ENCODE assay signal across 1 cellular context in genomic region chr1:234851450-234852438, GRCh38.
TF ChIP-seq lines count a peak whose summit lies in the region.

No MANE protein-coding gene starts in this region.

TF ChIP-seq in K562, 482 proteins besides CTCF, POLR2A, EP300 and RAD21 (continued from another document and continues in another):
- TF ChIP-seq, protein P1, sequence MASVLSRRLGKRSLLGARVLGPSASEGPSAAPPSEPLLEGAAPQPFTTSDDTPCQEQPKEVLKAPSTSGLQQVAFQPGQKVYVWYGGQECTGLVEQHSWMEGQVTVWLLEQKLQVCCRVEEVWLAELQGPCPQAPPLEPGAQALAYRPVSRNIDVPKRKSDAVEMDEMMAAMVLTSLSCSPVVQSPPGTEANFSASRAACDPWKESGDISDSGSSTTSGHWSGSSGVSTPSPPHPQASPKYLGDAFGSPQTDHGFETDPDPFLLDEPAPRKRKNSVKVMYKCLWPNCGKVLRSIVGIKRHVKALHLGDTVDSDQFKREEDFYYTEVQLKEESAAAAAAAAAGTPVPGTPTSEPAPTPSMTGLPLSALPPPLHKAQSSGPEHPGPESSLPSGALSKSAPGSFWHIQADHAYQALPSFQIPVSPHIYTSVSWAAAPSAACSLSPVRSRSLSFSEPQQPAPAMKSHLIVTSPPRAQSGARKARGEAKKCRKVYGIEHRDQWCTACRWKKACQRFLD (CRISPR knock-in tag; IDR thresholded peaks at IDR 0.05), result no peak
- TF ChIP-seq SMARCE1 (IDR thresholded peaks at IDR 0.05) (peak; percentile 92; the same call in 1 of the 2 replicates), ZNF644 (tag; IDR thresholded peaks at IDR 0.05; ENCODE audit: low read depth) (peak; percentile 83), MAZ (CRISPR knock-in tag; conservative IDR thresholded peaks at IDR 0.05 in 1 of 2, IDR thresholded peaks at IDR 0.05 in 1 of 2) (peak in 1 of 2 experiments; percentile 48; a peak in 2 of 4 replicates), ARHGAP35 (IDR thresholded peaks at IDR 0.05; ENCODE audit: partially characterized antibody) (no peak), MTA3 (IDR thresholded peaks at IDR 0.05; ENCODE audit: borderline replicate concordance) (peak; percentile 80; the same call in 1 of the 2 replicates), ZHX1 (conservative IDR thresholded peaks at IDR 0.05; ENCODE audit: low read length) (0 out of 2 replicates have a peak, but pooled peaks have one; percentile 56), HDAC8 (tag; IDR thresholded peaks at IDR 0.05) (no peak), RBM14 (IDR thresholded peaks at IDR 0.05; ENCODE audit: borderline replicate concordance, insufficient read depth, low read depth, low read length) (no peak), SP2 (IDR thresholded peaks at IDR 0.05; ENCODE audit: extremely low read depth, low read depth, low read length, poor library complexity, severe bottlenecking) (no peak), HMG20A (CRISPR knock-in tag; conservative IDR thresholded peaks at IDR 0.05) (no peak), POLR3G (IDR thresholded peaks at IDR 0.05; ENCODE audit: extremely low read depth, insufficient read length, insufficient replicate concordance) (no peak), ZNF175 (CRISPR knock-in tag; IDR thresholded peaks at IDR 0.05; ENCODE audit: low read depth) (0 out of 2 replicates have a peak, but pooled peaks have one; percentile 56), ZNF12 (CRISPR knock-in tag; IDR thresholded peaks at IDR 0.05) (no peak), TAF7 (tag; IDR thresholded peaks at IDR 0.05) (no peak), FOXM1 (IDR thresholded peaks at IDR 0.05; ENCODE audit: low read depth) (no peak), FOXM1 (CRISPR knock-in tag; IDR thresholded peaks at IDR 0.05; ENCODE audit: low read depth) (no peak), ZNF253 (CRISPR knock-in tag; conservative IDR thresholded peaks at IDR 0.05) (no peak), ZFP30 (CRISPR knock-in tag; IDR thresholded peaks at IDR 0.05; ENCODE audit: borderline replicate concordance) (no peak), SAP30 (IDR thresholded peaks at IDR 0.05; ENCODE audit: borderline replicate concordance, insufficient read depth, low read depth, low read length, poor library complexity, severe bottlenecking) (no peak), POLR3A (IDR thresholded peaks at IDR 0.05; ENCODE audit: borderline replicate concordance, extremely low read depth, insufficient read depth, insufficient read length) (no peak), GTF3C2 (IDR thresholded peaks at IDR 0.05; ENCODE audit: borderline replicate concordance, extremely low read depth, insufficient read length) (no peak), JUN (IDR thresholded peaks at IDR 0.05; ENCODE audit: borderline replicate concordance, low read depth, low read length) (peak; percentile 70), JUN (CRISPR knock-in tag; IDR thresholded peaks at IDR 0.05; ENCODE audit: borderline replicate concordance) (no peak), PKNOX1 (IDR thresholded peaks at IDR 0.05) (peak; percentile 79), SRSF7 (optimal IDR thresholded peaks at IDR 0.05; ENCODE audit: low read depth, low read length) (no peak), HMG20B (CRISPR knock-in tag; IDR thresholded peaks at IDR 0.05) (no peak), THRB (CRISPR knock-in tag; conservative IDR thresholded peaks at IDR 0.05) (no peak), PML (IDR thresholded peaks at IDR 0.05; ENCODE audit: low read length) (no peak), KDM5B (IDR thresholded peaks at IDR 0.05; ENCODE audit: insufficient replicate concordance, low read depth, low read length) (no peak), BRD4 (IDR thresholded peaks at IDR 0.05) (no peak), ZNF140 (CRISPR knock-in tag; IDR thresholded peaks at IDR 0.05) (no peak), MAFK (IDR thresholded peaks at IDR 0.05; ENCODE audit: low read length) (no peak; the same call in 1 of the 2 replicates), L3MBTL2 (IDR thresholded peaks at IDR 0.05) (peak; percentile 81), NR0B1 (IDR thresholded peaks at IDR 0.05; ENCODE audit: partially characterized antibody) (no peak), KAT8 (IDR thresholded peaks at IDR 0.05; ENCODE audit: low read depth) (no peak), ILF3 (IDR thresholded peaks at IDR 0.05; ENCODE audit: borderline replicate concordance) (no peak), NONO (IDR thresholded peaks at IDR 0.05; ENCODE audit: low read depth in 2 of 2, low read length in 1 of 2) (no peak), RB1 (IDR thresholded peaks at IDR 0.05; ENCODE audit: low read depth) (peak; percentile 32; the same call in 1 of the 2 replicates)
- TF ChIP-seq, protein P2, sequence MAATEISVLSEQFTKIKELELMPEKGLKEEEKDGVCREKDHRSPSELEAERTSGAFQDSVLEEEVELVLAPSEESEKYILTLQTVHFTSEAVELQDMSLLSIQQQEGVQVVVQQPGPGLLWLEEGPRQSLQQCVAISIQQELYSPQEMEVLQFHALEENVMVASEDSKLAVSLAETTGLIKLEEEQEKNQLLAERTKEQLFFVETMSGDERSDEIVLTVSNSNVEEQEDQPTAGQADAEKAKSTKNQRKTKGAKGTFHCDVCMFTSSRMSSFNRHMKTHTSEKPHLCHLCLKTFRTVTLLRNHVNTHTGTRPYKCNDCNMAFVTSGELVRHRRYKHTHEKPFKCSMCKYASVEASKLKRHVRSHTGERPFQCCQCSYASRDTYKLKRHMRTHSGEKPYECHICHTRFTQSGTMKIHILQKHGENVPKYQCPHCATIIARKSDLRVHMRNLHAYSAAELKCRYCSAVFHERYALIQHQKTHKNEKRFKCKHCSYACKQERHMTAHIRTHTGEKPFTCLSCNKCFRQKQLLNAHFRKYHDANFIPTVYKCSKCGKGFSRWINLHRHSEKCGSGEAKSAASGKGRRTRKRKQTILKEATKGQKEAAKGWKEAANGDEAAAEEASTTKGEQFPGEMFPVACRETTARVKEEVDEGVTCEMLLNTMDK (IDR thresholded peaks at IDR 0.05; ENCODE audit: borderline replicate concordance, insufficient read depth, low read depth, low read length, poor library complexity, severe bottlenecking), result no peak
- TF ChIP-seq, protein P3, sequence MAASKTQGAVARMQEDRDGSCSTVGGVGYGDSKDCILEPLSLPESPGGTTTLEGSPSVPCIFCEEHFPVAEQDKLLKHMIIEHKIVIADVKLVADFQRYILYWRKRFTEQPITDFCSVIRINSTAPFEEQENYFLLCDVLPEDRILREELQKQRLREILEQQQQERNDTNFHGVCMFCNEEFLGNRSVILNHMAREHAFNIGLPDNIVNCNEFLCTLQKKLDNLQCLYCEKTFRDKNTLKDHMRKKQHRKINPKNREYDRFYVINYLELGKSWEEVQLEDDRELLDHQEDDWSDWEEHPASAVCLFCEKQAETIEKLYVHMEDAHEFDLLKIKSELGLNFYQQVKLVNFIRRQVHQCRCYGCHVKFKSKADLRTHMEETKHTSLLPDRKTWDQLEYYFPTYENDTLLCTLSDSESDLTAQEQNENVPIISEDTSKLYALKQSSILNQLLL (CRISPR knock-in tag; IDR thresholded peaks at IDR 0.05; ENCODE audit: borderline replicate concordance), result no peak
- TF ChIP-seq, protein P4, sequence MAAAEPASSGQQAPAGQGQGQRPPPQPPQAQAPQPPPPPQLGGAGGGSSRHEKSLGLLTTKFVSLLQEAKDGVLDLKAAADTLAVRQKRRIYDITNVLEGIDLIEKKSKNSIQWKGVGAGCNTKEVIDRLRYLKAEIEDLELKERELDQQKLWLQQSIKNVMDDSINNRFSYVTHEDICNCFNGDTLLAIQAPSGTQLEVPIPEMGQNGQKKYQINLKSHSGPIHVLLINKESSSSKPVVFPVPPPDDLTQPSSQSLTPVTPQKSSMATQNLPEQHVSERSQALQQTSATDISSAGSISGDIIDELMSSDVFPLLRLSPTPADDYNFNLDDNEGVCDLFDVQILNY (CRISPR knock-in tag; IDR thresholded peaks at IDR 0.05), result no peak
- TF ChIP-seq, protein P5, sequence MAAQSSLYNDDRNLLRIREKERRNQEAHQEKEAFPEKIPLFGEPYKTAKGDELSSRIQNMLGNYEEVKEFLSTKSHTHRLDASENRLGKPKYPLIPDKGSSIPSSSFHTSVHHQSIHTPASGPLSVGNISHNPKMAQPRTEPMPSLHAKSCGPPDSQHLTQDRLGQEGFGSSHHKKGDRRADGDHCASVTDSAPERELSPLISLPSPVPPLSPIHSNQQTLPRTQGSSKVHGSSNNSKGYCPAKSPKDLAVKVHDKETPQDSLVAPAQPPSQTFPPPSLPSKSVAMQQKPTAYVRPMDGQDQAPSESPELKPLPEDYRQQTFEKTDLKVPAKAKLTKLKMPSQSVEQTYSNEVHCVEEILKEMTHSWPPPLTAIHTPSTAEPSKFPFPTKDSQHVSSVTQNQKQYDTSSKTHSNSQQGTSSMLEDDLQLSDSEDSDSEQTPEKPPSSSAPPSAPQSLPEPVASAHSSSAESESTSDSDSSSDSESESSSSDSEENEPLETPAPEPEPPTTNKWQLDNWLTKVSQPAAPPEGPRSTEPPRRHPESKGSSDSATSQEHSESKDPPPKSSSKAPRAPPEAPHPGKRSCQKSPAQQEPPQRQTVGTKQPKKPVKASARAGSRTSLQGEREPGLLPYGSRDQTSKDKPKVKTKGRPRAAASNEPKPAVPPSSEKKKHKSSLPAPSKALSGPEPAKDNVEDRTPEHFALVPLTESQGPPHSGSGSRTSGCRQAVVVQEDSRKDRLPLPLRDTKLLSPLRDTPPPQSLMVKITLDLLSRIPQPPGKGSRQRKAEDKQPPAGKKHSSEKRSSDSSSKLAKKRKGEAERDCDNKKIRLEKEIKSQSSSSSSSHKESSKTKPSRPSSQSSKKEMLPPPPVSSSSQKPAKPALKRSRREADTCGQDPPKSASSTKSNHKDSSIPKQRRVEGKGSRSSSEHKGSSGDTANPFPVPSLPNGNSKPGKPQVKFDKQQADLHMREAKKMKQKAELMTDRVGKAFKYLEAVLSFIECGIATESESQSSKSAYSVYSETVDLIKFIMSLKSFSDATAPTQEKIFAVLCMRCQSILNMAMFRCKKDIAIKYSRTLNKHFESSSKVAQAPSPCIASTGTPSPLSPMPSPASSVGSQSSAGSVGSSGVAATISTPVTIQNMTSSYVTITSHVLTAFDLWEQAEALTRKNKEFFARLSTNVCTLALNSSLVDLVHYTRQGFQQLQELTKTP (IDR thresholded peaks at IDR 0.05; ENCODE audit: low read depth in 1 of 2, partially characterized antibody in 2 of 2), result peak in 1 of 2 experiments; percentile 51
